ENCODE assay signal across 10 cellular contexts in the genomic region with DNA sequence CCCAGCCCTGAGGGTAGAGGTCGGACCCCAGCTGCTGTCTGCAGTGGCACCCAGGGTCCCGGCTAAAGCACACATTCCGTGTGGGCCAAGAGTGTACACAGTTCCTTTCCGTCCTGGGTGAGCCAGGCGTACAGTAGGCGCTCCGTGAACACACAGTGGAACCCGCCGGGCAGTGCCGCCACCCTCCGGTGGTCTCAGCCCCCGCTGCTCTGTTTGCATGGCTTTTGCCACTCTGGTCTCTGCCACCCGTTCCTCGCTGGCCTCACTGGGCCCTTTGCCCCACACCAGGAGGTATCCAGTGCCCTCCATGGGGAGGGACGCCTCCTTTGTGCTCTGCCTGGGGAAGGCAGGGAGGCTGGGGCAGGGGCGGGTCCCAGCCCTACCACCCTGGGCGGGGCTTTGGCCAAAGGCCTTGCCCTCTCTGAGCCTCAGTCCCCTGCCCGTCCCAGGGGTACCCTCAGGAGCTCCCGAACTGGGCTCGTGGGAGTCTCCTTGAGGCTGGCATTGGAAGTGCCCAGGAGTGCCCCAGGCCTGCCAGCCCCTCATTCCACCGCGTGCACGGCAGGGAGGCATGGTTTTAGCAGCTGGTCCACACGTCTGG. TPM values are rescaled to one million over a fixed set of nuclear protein-coding genes. Genes with fewer than 3 reads are reported as not detected.
DNase-seq lines count a peak whose midpoint lies in the region; ATAC-seq, FAIRE-seq and TF ChIP-seq lines count a peak whose summit lies in the region.
"Had no signal": no experiment of that assay in that cellular context is flagged by ENCODE, and none has a peak within 500 bp of the region (broad histone marks: within the 10 kb centered on the region; RNA-seq: fewer than 3 reads in every experiment).

No MANE protein-coding gene starts in this region.

- H2AFZ ChIP-seq in HCT116 (ENCODE audit: low read depth, low read length, poor library complexity, severe bottlenecking): no peak overlapping the region
- no peak overlapping the region for H2AFZ ChIP-seq in GM12878 (ENCODE audit: control insufficient read depth, low read depth, low read length)
- no peak overlapping the region for H2AFZ ChIP-seq in smooth muscle cell (ENCODE audit: low read depth)

- H3K4me3 ChIP-seq in HCT116 (replicated peaks in 1 of 2; ENCODE audit: low read depth in 1 of 2, low read length in 2 of 2): no peak overlapping the region
- no peak overlapping the region for H3K4me3 ChIP-seq in GM12878
- H3K4me3 ChIP-seq in kidney (ENCODE audit: low read length in 2 of 2): no peak overlapping the region
- no peak overlapping the region for H3K4me3 ChIP-seq in smooth muscle cell

- H3K27me3 ChIP-seq in HCT116 (ENCODE audit: insufficient read depth, low read length) (no peaks in the 10 kb centered on the region), GM12878 (replicated peaks in 1 of 2; ENCODE audit: control insufficient read depth in 2 of 2, insufficient read depth in 2 of 2, low read length in 1 of 2) (no peaks in the 10 kb centered on the region), smooth muscle cell (ENCODE audit: low read depth) (no peaks in the 10 kb centered on the region)

- CTCF ChIA-PET in HCT116 (lab: Charles Lee) (interaction anchor here (1.2 to 2.1 kb wide), 2 partner anchors 21 to 23 kb away, joined by 5 to 12 read pairs; no protein-coding TSS in a partner anchor), GM12878 (lab: Yijun Ruan, JAX) (interaction anchor here (2.8 kb wide), 1 partner anchor 23 kb away, joined by 16 read pairs; no protein-coding TSS in a partner anchor)

- in situ Hi-C loops in GM12878 (cut with MboI): no loop called here

- no peaks in the 10 kb centered on the region for H3K9me2 ChIP-seq in HCT116 (ENCODE audit: insufficient read depth)

- SMC1A ChIA-PET in GM12878 (lab: Charles Lee; ENCODE audit: uncharacterized antibody, unreplicated experiment): no interaction called here

- FAIRE-seq in GM12878 (lab: Jason Lieb, UNC): no peak
- no peak for FAIRE-seq in kidney (lab: Jason Lieb, UNC)

- WGBS in GM12878 (ENCODE audit: insufficient coverage, insufficient replicate concordance, low lambda C conversion rate, missing lambda C conversion rate): 50% methylated on average over 23 of the region's 24 CpGs
- WGBS in smooth muscle cell (ENCODE audit: low lambda C conversion rate): 71% methylated on average over 24 of the region's 24 CpGs

- RAD21 ChIA-PET in HCT116 (lab: Charles Lee; ENCODE audit: low non-redundant PET in 1 of 2, low total read pairs in 2 of 2, uncharacterized antibody in 2 of 2, unreplicated experiment in 2 of 2): no interaction called here
- RAD21 ChIA-PET in GM12878 (lab: Charles Lee; ENCODE audit: unreplicated experiment): no interaction called here

- no peak for DNase-seq in HCT116 (ENCODE audit: low read depth, low spot score)
- no peak for DNase-seq in GM12878 (ENCODE audit: low read depth, low spot score)
- DNase-seq in kidney: peak; percentile 70
- no peak for DNase-seq in smooth muscle cell (lab: John Stamatoyannopoulos, UW; ENCODE audit: unreplicated experiment)
- DNase-seq in stimulated activated CD4-positive, alpha-beta T cell treated with anti-CD3 and anti-CD28 coated beads, Interleukin-4, amount 100 ng/mL, for 1 hour: no peak
- DNase-seq in SIG-M5 (lab: John Stamatoyannopoulos, UW): no peak
- DNase-seq: activated CD8-positive, alpha-beta memory T cell treated with anti-CD3 and anti-CD28 coated beads for 24 hours; EL had no signal

- H3K36me3 ChIP-seq in HCT116 (ENCODE audit: control insufficient read depth in 1 of 2, insufficient read depth in 2 of 2, low read length in 2 of 2) (no peaks in the 10 kb centered on the region), GM12878 (ENCODE audit: control insufficient read depth in 2 of 2, insufficient read depth in 2 of 2, low read length in 1 of 2) (no peaks in the 10 kb centered on the region), kidney (ENCODE audit: control insufficient read depth in 1 of 2, insufficient read depth in 2 of 2, low read length in 2 of 2) (no peaks in the 10 kb centered on the region), smooth muscle cell (ENCODE audit: low read depth) (no peaks in the 10 kb centered on the region)

- H3K4me1 ChIP-seq in HCT116 (ENCODE audit: control insufficient read depth in 1 of 2, insufficient read depth in 2 of 2, low read length in 2 of 2) (peaks cover 34 to 54% of the 10 kb centered on the region in 2 experiments), GM12878 (ENCODE audit: control insufficient read depth, insufficient read depth, low read length) (no peaks in the 10 kb centered on the region), kidney (ENCODE audit: control insufficient read depth in 1 of 2, insufficient read depth in 1 of 2, low read depth in 1 of 2, low read length in 2 of 2) (peaks cover 0 to 15% of the 10 kb centered on the region in 2 donors), smooth muscle cell (ENCODE audit: low read depth) (peaks cover 25% of the 10 kb centered on the region)

- BruUV-seq in HCT116 (replicated peaks; lab: Mats Ljungman, UMichigan) (no TSS peak), GM12878 (replicated peaks; lab: Mats Ljungman, UMichigan) (no TSS peak)

- peak overlapping the region; percentile 27; the same call in 1 of the 2 replicates for H3K4me2 ChIP-seq in HCT116 (ENCODE audit: low read length)
- H3K4me2 ChIP-seq in GM12878 (ENCODE audit: control insufficient read depth, insufficient read depth): no peak overlapping the region
- peak overlapping the region; percentile 76 for H3K4me2 ChIP-seq in smooth muscle cell

- TF ChIP-seq EP300 in GM12878 (IDR thresholded peaks at IDR 0.05; ENCODE audit: borderline replicate concordance in 1 of 2, control insufficient read depth in 1 of 2, low read depth in 2 of 2, low read length in 2 of 2): no peak

- H3F3A ChIP-seq in smooth muscle cell (ENCODE audit: low read depth): peaks cover 4% of the 10 kb centered on the region

- ATAC-seq in HCT116 (no peak), GM12878 (no peak), GM21723 (IDR thresholded peaks at IDR 0.05; ENCODE audit: unreplicated experiment) (no peak), HG03039 (IDR thresholded peaks at IDR 0.05; ENCODE audit: unreplicated experiment) (no peak)

- H4K20me1 ChIP-seq in HCT116 (ENCODE audit: insufficient read depth) (no peaks in the 10 kb centered on the region), GM12878 (ENCODE audit: control insufficient read depth, insufficient read depth) (no peaks in the 10 kb centered on the region), smooth muscle cell (ENCODE audit: low read depth) (peaks cover 9% of the 10 kb centered on the region)

- TF ChIP-seq CTCF in HCT116 (IDR thresholded peaks at IDR 0.05 in 2 of 3, conservative IDR thresholded peaks at IDR 0.05 in 1 of 3; ENCODE audit: borderline replicate concordance in 1 of 3, insufficient read depth in 1 of 3, low read depth in 2 of 3, low read length in 2 of 3): no peak
- no peak for TF ChIP-seq CTCF in GM12878 (IDR thresholded peaks at IDR 0.05 in 2 of 3, conservative IDR thresholded peaks at IDR 0.05 in 1 of 3; ENCODE audit: control insufficient read depth in 2 of 3, extremely low read depth in 1 of 3, insufficient read depth in 1 of 3, low read depth in 3 of 3, low read length in 3 of 3)
- no peak for TF ChIP-seq CTCF in kidney (IDR thresholded peaks at IDR 0.05; ENCODE audit: borderline replicate concordance, extremely low read depth, insufficient read depth)
- no peak for TF ChIP-seq CTCF in smooth muscle cell (IDR thresholded peaks at IDR 0.05; ENCODE audit: borderline replicate concordance, insufficient read depth, poor library complexity, severe bottlenecking)

- H3K9me3 ChIP-seq in HCT116 (ENCODE audit: control insufficient read depth in 1 of 2, insufficient read depth in 1 of 2, low read depth in 1 of 2, low read length in 2 of 2) (no peaks in the 10 kb centered on the region), GM12878 (replicated peaks; ENCODE audit: control insufficient read depth, insufficient read depth, low read length) (no peaks in the 10 kb centered on the region), kidney (ENCODE audit: control insufficient read depth in 1 of 2, low read length in 2 of 2) (no peaks in the 10 kb centered on the region), smooth muscle cell (replicated peaks; ENCODE audit: low read depth) (no peaks in the 10 kb centered on the region)

- intact Hi-C loops in HCT116 (cut with micrococcal nuclease) (no loop called here), GM12878 (cut with micrococcal nuclease; ENCODE audit: unreplicated experiment) (no loop called here), kidney (cut with DNase I) (no loop called here)

- TF ChIP-seq POLR2A in HCT116 (IDR thresholded peaks at IDR 0.05; ENCODE audit: borderline replicate concordance, extremely low read depth, insufficient read depth, insufficient read length) (no peak), GM12878 (IDR thresholded peaks at IDR 0.05; ENCODE audit: low read depth, low read length) (peak; percentile 46; the same call in 1 of the 2 replicates)

- TF ChIP-seq RAD21 in HCT116 (IDR thresholded peaks at IDR 0.05; ENCODE audit: low read depth) (no peak), GM12878 (IDR thresholded peaks at IDR 0.05; ENCODE audit: insufficient read depth, low read depth, low read length) (no peak)

- POLR2A ChIA-PET in HCT116 (lab: Charles Lee) (interaction anchor here (1.2 kb wide), 1 partner anchor 21 kb away, joined by 4 read pairs; no protein-coding TSS in a partner anchor), GM12878 (lab: Charles Lee) (no interaction called here)

- H3K79me2 ChIP-seq in HCT116 (ENCODE audit: insufficient read depth, low read length): no peaks in the 10 kb centered on the region
- H3K79me2 ChIP-seq in GM12878 (ENCODE audit: control insufficient read depth, insufficient read depth, low read length): no peaks in the 10 kb centered on the region
- no peaks in the 10 kb centered on the region for H3K79me2 ChIP-seq in smooth muscle cell (ENCODE audit: low read depth)

- no peak overlapping the region for H3K9ac ChIP-seq in HCT116 (ENCODE audit: low read length)
- no peak overlapping the region for H3K9ac ChIP-seq in GM12878 (ENCODE audit: control insufficient read depth, insufficient read depth, low read length)
- no peak overlapping the region for H3K9ac ChIP-seq in kidney (ENCODE audit: low read length in 2 of 2)
- H3K9ac ChIP-seq in smooth muscle cell (ENCODE audit: low read depth): peak overlapping the region; percentile 51

- H3K27ac ChIP-seq in HCT116 (ENCODE audit: low read depth, low read length): no peak overlapping the region
- no peak overlapping the region for H3K27ac ChIP-seq in GM12878 (ENCODE audit: control insufficient read depth, insufficient read depth)
- H3K27ac ChIP-seq in kidney (ENCODE audit: low read depth in 2 of 2, low read length in 2 of 2): no peak overlapping the region
- peak overlapping the region; percentile 91 for H3K27ac ChIP-seq in smooth muscle cell (ENCODE audit: low read depth)

RNA-seq across cellular contexts. Expression of a gene that starts 13.0 kb away (rescaled TPM):
- 14.9 TPM for total RNA-seq in HCT116 (2021; ENCODE audit: unreplicated experiment)
- polyA plus RNA-seq in HCT116 (2012): 8.4 and 8.5 TPM in 2 replicates
- 23.5 and 27.2 TPM in 2 replicates for total RNA-seq in GM12878 (2013; cell fraction: nucleolus; rRNA removed)
- 13.5 and 18.2 TPM in 2 replicates for total RNA-seq in GM12878 (2014; rRNA removed)
- 3.7 and 4.7 TPM in 2 replicates for total RNA-seq in GM12878 (2014; rRNA removed; fragmentation: Illumina TruSeq; extraction: Trizol)
- 15.6 and 17.9 TPM in 2 replicates for total RNA-seq in GM12878 (2021)
- polyA plus RNA-seq in GM12878 (2011; ENCODE audit: low read depth): 2.0 TPM
- polyA plus RNA-seq in GM12878 (2011; rRNA removed): 2.4 and 5.1 TPM in 2 replicates
- polyA plus RNA-seq in GM12878 (2011; cell fraction: cytosol; rRNA removed): 9.0 and 16.6 TPM in 2 replicates
- polyA plus RNA-seq in GM12878 (2011; cell fraction: nucleus; rRNA removed): 49.7 and 52.9 TPM in 2 replicates
- polyA plus RNA-seq in GM12878 (2012): 5.6 and 7.1 TPM in 2 replicates
- 0.46 and 1.4 TPM in 2 replicates for polyA plus RNA-seq in GM12878 (2014; fragmentation: Illumina TruSeq; extraction: Trizol)
- polyA plus RNA-seq in GM12878 (2014; fragmentation: Nextera tagmentation; extraction: Ambion mirVana): under 1 TPM; 0.11 to 0.38 TPM
- polyA plus RNA-seq in GM12878 (2014; rRNA removed): 17.6 and 20.4 TPM in 2 replicates
- 10 to 100 TPM; 19.8 to 21.9 TPM for polyA plus RNA-seq in GM12878 (2016; fragmentation: Nextera tagmentation; extraction: Ambion mirVana)
- 3.9 and 9.5 TPM in 2 replicates for polyA minus RNA-seq in GM12878 (2011; rRNA and poly(A)+ RNA removed)
- polyA minus RNA-seq in GM12878 (2011; cell fraction: cytosol; rRNA and poly(A)+ RNA removed): 4.0 and 4.1 TPM in 2 replicates
- polyA minus RNA-seq in GM12878 (2011; cell fraction: nucleus; rRNA and poly(A)+ RNA removed): 15.0 and 25.7 TPM in 2 replicates
- 16.0 TPM for total RNA-seq in kidney
- 11.9 TPM for polyA plus RNA-seq in kidney (ENCODE audit: insufficient read depth, low read depth, low replicate concordance)
- total RNA-seq in smooth muscle cell: 2.9 and 3.7 TPM in 2 replicates
- polyA plus RNA-seq in smooth muscle cell: 6.7 and 9.2 TPM in 2 replicates

RNA-seq across cellular contexts. Expression of a gene that starts 19.4 kb away (rescaled TPM):
- total RNA-seq in HCT116 (2021; ENCODE audit: unreplicated experiment) (605 TPM), GM12878 (2014; rRNA removed) (2.0 and 5.2 TPM in 2 replicates), GM12878 (2014; rRNA removed; fragmentation: Illumina TruSeq; extraction: Trizol) (0.37 and 0.40 TPM in 2 replicates), GM12878 (2021) (3.6 and 5.5 TPM in 2 replicates), kidney (539 TPM), smooth muscle cell (19.8 and 25.7 TPM in 2 replicates)
- polyA plus RNA-seq in HCT116 (2012): 804 and 838 TPM in 2 replicates
- 5.2 and 8.1 TPM in 2 replicates for total RNA-seq in GM12878 (2013; cell fraction: nucleolus; rRNA removed)
- 4.6 TPM for polyA plus RNA-seq in GM12878 (2011; ENCODE audit: low read depth)
- polyA plus RNA-seq in GM12878 (2011; rRNA removed) (4.9 and 6.1 TPM in 2 replicates), GM12878 (2014; fragmentation: Illumina TruSeq; extraction: Trizol) (0.46 TPM in 1 of 2 replicates, not detected in the other), GM12878 (2014; fragmentation: Nextera tagmentation; extraction: Ambion mirVana) (under 1 TPM; 0.48 to 0.90 TPM), GM12878 (2014; rRNA removed) (2.8 and 9.0 TPM in 2 replicates), GM12878 (2016; fragmentation: Nextera tagmentation; extraction: Ambion mirVana) (1 to 10 TPM; 2.6 to 3.3 TPM), kidney (ENCODE audit: insufficient read depth, low read depth, low replicate concordance) (916 TPM), smooth muscle cell (62.9 and 107 TPM in 2 replicates)
- 8.2 and 14.3 TPM in 2 replicates for polyA plus RNA-seq in GM12878 (2011; cell fraction: cytosol; rRNA removed)
- polyA plus RNA-seq in GM12878 (2011; cell fraction: nucleus; rRNA removed): 21.1 and 21.6 TPM in 2 replicates
- 8.6 and 8.9 TPM in 2 replicates for polyA plus RNA-seq in GM12878 (2012)
- 2.3 and 12.2 TPM in 2 replicates for polyA minus RNA-seq in GM12878 (2011; rRNA and poly(A)+ RNA removed)
- polyA minus RNA-seq in GM12878 (2011; cell fraction: cytosol; rRNA and poly(A)+ RNA removed): 5.2 and 7.7 TPM in 2 replicates
- 1.7 and 4.3 TPM in 2 replicates for polyA minus RNA-seq in GM12878 (2011; cell fraction: nucleus; rRNA and poly(A)+ RNA removed)

RNA-seq across cellular contexts. Expression of a gene that starts 20.4 kb away (rescaled TPM):
- total RNA-seq in HCT116 (2021; ENCODE audit: unreplicated experiment) (27.0 TPM), GM12878 (2014; rRNA removed) (17.5 and 18.5 TPM in 2 replicates), GM12878 (2014; rRNA removed; fragmentation: Illumina TruSeq; extraction: Trizol) (22.9 and 23.8 TPM in 2 replicates), GM12878 (2021) (21.4 and 22.7 TPM in 2 replicates), kidney (64.5 TPM), smooth muscle cell (27.3 and 31.1 TPM in 2 replicates)
- 8.0 and 10.5 TPM in 2 replicates for polyA plus RNA-seq in HCT116 (2012)
- 22.8 and 25.0 TPM in 2 replicates for total RNA-seq in GM12878 (2013; cell fraction: nucleolus; rRNA removed)
- polyA plus RNA-seq in GM12878 (2011; ENCODE audit: low read depth): 12.5 TPM
- polyA plus RNA-seq in GM12878 (2011; rRNA removed) (10.2 and 14.2 TPM in 2 replicates), GM12878 (2014; fragmentation: Illumina TruSeq; extraction: Trizol) (25.9 and 33.9 TPM in 2 replicates), GM12878 (2014; fragmentation: Nextera tagmentation; extraction: Ambion mirVana) (10 to 100 TPM in 1 of 2 experiments, 1 to 10 TPM in 1; 9.9 to 10.9 TPM), GM12878 (2014; rRNA removed) (13.1 and 13.5 TPM in 2 replicates), GM12878 (2016; fragmentation: Nextera tagmentation; extraction: Ambion mirVana) (10 to 100 TPM; 25.7 to 30.5 TPM), kidney (ENCODE audit: insufficient read depth, low read depth, low replicate concordance) (17.1 TPM), smooth muscle cell (12.7 and 13.4 TPM in 2 replicates)
- 6.2 and 8.1 TPM in 2 replicates for polyA plus RNA-seq in GM12878 (2011; cell fraction: cytosol; rRNA removed)
- polyA plus RNA-seq in GM12878 (2011; cell fraction: nucleus; rRNA removed): 7.8 and 10.2 TPM in 2 replicates
- polyA plus RNA-seq in GM12878 (2012): 12.0 and 13.3 TPM in 2 replicates
- polyA minus RNA-seq in GM12878 (2011; rRNA and poly(A)+ RNA removed): 9.0 and 10.8 TPM in 2 replicates
- polyA minus RNA-seq in GM12878 (2011; cell fraction: cytosol; rRNA and poly(A)+ RNA removed): 6.1 and 6.8 TPM in 2 replicates
- polyA minus RNA-seq in GM12878 (2011; cell fraction: nucleus; rRNA and poly(A)+ RNA removed): 4.8 and 8.7 TPM in 2 replicates

RNA-seq across cellular contexts. Expression of a gene that starts 20.7 kb away (rescaled TPM):
- total RNA-seq in HCT116 (2021; ENCODE audit: unreplicated experiment): 29.4 TPM
- 15.6 and 18.0 TPM in 2 replicates for polyA plus RNA-seq in HCT116 (2012)
- 21.6 and 28.1 TPM in 2 replicates for total RNA-seq in GM12878 (2013; cell fraction: nucleolus; rRNA removed)
- total RNA-seq in GM12878 (2014; rRNA removed): 23.7 and 37.3 TPM in 2 replicates
- 22.7 and 24.2 TPM in 2 replicates for total RNA-seq in GM12878 (2014; rRNA removed; fragmentation: Illumina TruSeq; extraction: Trizol)
- total RNA-seq in GM12878 (2021): 29.0 and 34.7 TPM in 2 replicates
- polyA plus RNA-seq in GM12878 (2011; ENCODE audit: low read depth): 11.5 TPM
- 20.5 and 29.0 TPM in 2 replicates for polyA plus RNA-seq in GM12878 (2011; rRNA removed)
- 15.1 and 16.3 TPM in 2 replicates for polyA plus RNA-seq in GM12878 (2011; cell fraction: cytosol; rRNA removed)
- 7.8 and 9.0 TPM in 2 replicates for polyA plus RNA-seq in GM12878 (2011; cell fraction: nucleus; rRNA removed)
- polyA plus RNA-seq in GM12878 (2012): 34.8 and 40.5 TPM in 2 replicates
- polyA plus RNA-seq in GM12878 (2014; fragmentation: Illumina TruSeq; extraction: Trizol): 27.4 and 30.6 TPM in 2 replicates
- 10 to 100 TPM in 1 of 2 experiments, 1 to 10 TPM in 1; 6.1 to 11.3 TPM for polyA plus RNA-seq in GM12878 (2014; fragmentation: Nextera tagmentation; extraction: Ambion mirVana)
- polyA plus RNA-seq in GM12878 (2014; rRNA removed): 32.8 and 33.7 TPM in 2 replicates
- 10 to 100 TPM; 67.6 to 69.5 TPM for polyA plus RNA-seq in GM12878 (2016; fragmentation: Nextera tagmentation; extraction: Ambion mirVana)
- 5.6 and 7.1 TPM in 2 replicates for polyA minus RNA-seq in GM12878 (2011; rRNA and poly(A)+ RNA removed)
- 2.7 and 3.8 TPM in 2 replicates for polyA minus RNA-seq in GM12878 (2011; cell fraction: cytosol; rRNA and poly(A)+ RNA removed)
- 8.0 and 13.8 TPM in 2 replicates for polyA minus RNA-seq in GM12878 (2011; cell fraction: nucleus; rRNA and poly(A)+ RNA removed)
- total RNA-seq in kidney: 40.7 TPM
- 65.1 TPM for polyA plus RNA-seq in kidney (ENCODE audit: insufficient read depth, low read depth, low replicate concordance)
- 33.4 and 42.8 TPM in 2 replicates for total RNA-seq in smooth muscle cell
- polyA plus RNA-seq in smooth muscle cell: 69.9 and 73.3 TPM in 2 replicates

Comparison
In these comparisons a context has a peak if more than half of its experiments do, and no peak if none do; other contexts are left out.
1. RNA of a gene that starts 19.4 kb away (total RNA-seq): 605 TPM in HCT116 (single experiment) and 539 TPM in kidney (single experiment); 19.8 to 25.7 TPM in smooth muscle cell and 0.37 to 8.1 TPM in GM12878; every median in the first group is over 10 times any median in the second.